In the genomic region with DNA sequence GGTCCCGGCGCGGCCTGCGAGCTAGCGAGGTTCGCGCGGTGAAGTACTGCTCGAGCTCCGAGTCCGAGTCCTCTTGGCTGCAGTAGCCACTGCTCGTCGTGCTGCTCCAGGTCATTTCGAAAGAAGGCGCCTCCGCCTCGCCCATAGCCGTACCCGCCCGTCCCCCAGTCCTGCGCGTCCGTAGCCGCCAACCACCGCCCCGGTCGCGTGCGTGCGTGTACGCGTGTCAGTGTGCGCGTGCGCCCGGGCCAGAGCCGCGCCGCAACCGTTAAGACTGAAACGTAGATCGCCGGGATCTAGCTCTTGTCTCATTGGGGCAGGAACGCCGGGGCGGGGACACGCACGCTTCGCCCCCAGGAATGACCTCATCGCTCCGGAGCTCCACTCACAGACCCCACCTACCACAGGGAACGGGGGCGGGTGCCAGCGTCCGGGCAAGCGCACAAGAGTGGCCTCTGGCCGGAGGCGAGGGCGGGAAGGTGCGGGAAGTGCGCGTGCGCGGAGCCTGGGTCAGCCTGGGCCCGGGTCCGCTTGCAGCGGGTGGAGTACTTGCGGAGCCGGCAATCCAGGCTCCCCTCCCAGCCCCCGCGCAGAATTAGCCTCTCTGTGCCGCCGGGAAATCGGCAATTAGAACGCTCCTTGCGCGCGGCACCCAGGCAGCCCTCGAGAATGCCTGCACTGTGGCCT, we compare ENCODE assay signal across 8 cellular contexts. TPM values are rescaled to one million over a fixed set of nuclear protein-coding genes. Genes with fewer than 3 reads are reported as not detected.
A peak's percentile ranks its signal among the peaks of the same experiment; 100 is the strongest.
DNase-seq lines count a peak whose midpoint lies in the region; ATAC-seq and TF ChIP-seq lines count a peak whose summit lies in the region.

No MANE protein-coding gene starts in this region.

- POLR2A ChIA-PET in BJ (lab: Charles Lee): interaction anchor here (0.5 to 1.2 kb wide), 5 partner anchors 9 to 102 kb away, joined by 3 to 11 read pairs (median 5); partner anchors contain the start of genes CYB561D2, GNAI2, HYAL3 and NAA80

- intact Hi-C loops in left colon (cut with DNase I, micrococcal nuclease): no loop called here

- H3K27me3 ChIP-seq in BJ (ENCODE audit: control insufficient read depth, insufficient read depth, low read length): no peaks in the 10 kb centered on the region

- peak; percentile 48 for ATAC-seq in HG03457 (IDR thresholded peaks at IDR 0.05; ENCODE audit: unreplicated experiment)
- ATAC-seq in left colon: peak; percentile 83

- CTCF ChIA-PET in BJ (lab: Yijun Ruan, JAX): interaction anchor here (1.0 to 7.2 kb wide), 14 partner anchors 9 to 232 kb away, joined by 3 to 32 read pairs (median 4); partner anchors contain the start of genes HEMK1, HYAL2, HYAL3 and NAA80

- peak overlapping the region; percentile 98 for H3K27ac ChIP-seq in cingulate gyrus (ENCODE audit: low read depth, low read length)

- DNase-seq in BJ (ENCODE audit: low read depth) (peak; percentile 97), GM19240 (ENCODE audit: insufficient read length, low spot score) (peak; percentile 96), NCI-H524 (lab: John Stamatoyannopoulos, UW) (peak; percentile 94 to 98), left colon (peak; percentile 99 to 100)
- peak; percentile 93 to 95 for DNase-seq in activated CD4-positive, alpha-beta T cell treated with anti-CD3 and anti-CD28 coated beads for 4 hours
- DNase-seq in stimulated activated CD4-positive, alpha-beta T cell treated with anti-CD3 and anti-CD28 coated beads, Interleukin-1b, Interleukin-23, amount 100 ng/mL, for 4 hours (ENCODE audit: low read depth in 2 of 2): peak; percentile 87 to 91

- peaks cover 3% of the 10 kb centered on the region; the same call in 1 of the 2 replicates for H3K36me3 ChIP-seq in BJ (ENCODE audit: control insufficient read depth, insufficient read depth, low read length)

- TF ChIP-seq CTCF in BJ (IDR thresholded peaks at IDR 0.05; ENCODE audit: insufficient read depth, low read depth, low read length): no peak

- H3K4me3 ChIP-seq in BJ (ENCODE audit: low read depth, low read length): peak overlapping the region; percentile 89

RNA-seq across cellular contexts. Expression of gene RASSF1, which starts 3.3 kb away (rescaled TPM):
- 55.2 and 80.2 TPM in 2 replicates for polyA plus RNA-seq in BJ (2011; rRNA removed)
- polyA minus RNA-seq in BJ (2011; rRNA and poly(A)+ RNA removed): 22.0 and 33.1 TPM in 2 replicates
- 10 to 100 TPM; 14.5 to 15.0 TPM for total RNA-seq in left colon

RNA-seq across cellular contexts. Expression of gene ZMYND10, which starts 8.2 kb away (rescaled TPM):
- 0.65 and 1.3 TPM in 2 replicates for polyA plus RNA-seq in BJ (2011; rRNA removed)
- polyA minus RNA-seq in BJ (2011; rRNA and poly(A)+ RNA removed): 0.52 and 0.57 TPM in 2 replicates
- total RNA-seq in left colon: under 1 TPM; 0.47 to 0.49 TPM

RNA-seq across cellular contexts. Expression of gene TUSC2, which starts 9.3 kb away (rescaled TPM):
- 33.8 and 38.9 TPM in 2 replicates for polyA plus RNA-seq in BJ (2011; rRNA removed)
- polyA minus RNA-seq in BJ (2011; rRNA and poly(A)+ RNA removed): 7.7 and 15.6 TPM in 2 replicates
- 10 to 100 TPM; 26.7 to 29.1 TPM for total RNA-seq in left colon

RNA-seq across cellular contexts. Expression of gene NPRL2, which starts 13.3 kb away (rescaled TPM):
- 31.4 and 45.0 TPM in 2 replicates for polyA plus RNA-seq in BJ (2011; rRNA removed)
- 18.3 and 42.5 TPM in 2 replicates for polyA minus RNA-seq in BJ (2011; rRNA and poly(A)+ RNA removed)
- 10 to 100 TPM; 18.1 to 23.5 TPM for total RNA-seq in left colon

RNA-seq across cellular contexts. Expression of gene CYB561D2, which starts 13.3 kb away (rescaled TPM):
- polyA plus RNA-seq in BJ (2011; rRNA removed): 22.3 and 39.3 TPM in 2 replicates
- 16.0 and 22.9 TPM in 2 replicates for polyA minus RNA-seq in BJ (2011; rRNA and poly(A)+ RNA removed)
- total RNA-seq in left colon: 10 to 100 TPM; 35.8 to 36.9 TPM

Comparison
In these comparisons a context has a peak if more than half of its experiments do, and no peak if none do; other contexts are left out.
1. Peak in every context shown above with its lines: DNase-seq, ATAC-seq, H3K4me3 ChIP-seq and H3K27ac ChIP-seq.